ENCODE assay signal across 13 cellular contexts in the genomic region with DNA sequence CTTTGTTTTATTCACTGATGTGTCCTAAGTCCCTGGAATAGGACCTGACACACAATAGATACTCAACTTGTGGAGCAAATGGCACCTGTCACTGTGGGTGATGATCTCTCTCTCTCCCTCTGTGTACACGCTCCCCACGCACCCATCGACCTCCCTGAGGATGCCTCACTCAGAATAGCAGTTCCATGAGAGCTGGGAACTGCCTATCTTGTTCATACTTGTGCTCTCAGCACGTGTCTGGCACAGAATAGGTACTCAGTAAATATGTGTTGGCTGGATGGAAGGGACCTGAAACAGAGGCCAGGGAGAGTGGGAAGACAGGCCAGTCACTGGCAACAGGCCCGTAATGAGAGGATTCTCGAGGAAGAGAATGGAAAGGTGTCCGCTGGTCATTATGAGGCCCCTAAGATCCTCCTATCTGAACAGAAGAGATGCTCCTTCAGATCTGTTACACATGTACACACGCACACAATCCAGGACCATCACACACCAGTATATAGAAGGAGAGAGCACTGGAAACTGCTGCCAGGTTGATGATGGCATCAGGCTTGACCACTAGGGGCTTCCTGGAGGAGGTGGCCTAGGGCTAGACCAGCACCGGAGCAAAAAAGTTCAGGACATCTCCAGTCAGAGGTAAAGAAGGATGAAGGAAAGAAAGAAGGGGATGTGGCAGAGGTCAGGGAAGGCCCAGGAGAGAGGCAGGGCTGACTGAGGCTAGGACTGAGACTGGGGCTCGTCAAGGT. TPM values are rescaled to one million over a fixed set of nuclear protein-coding genes. Genes with fewer than 3 reads are reported as not detected.
DNase-seq lines count a peak whose midpoint lies in the region; ATAC-seq and TF ChIP-seq lines count a peak whose summit lies in the region.
"Had no signal": no experiment of that assay in that cellular context is flagged by ENCODE, and none has a peak within 500 bp of the region (broad histone marks: within the 10 kb centered on the region; RNA-seq: fewer than 3 reads in every experiment).

No MANE protein-coding gene starts in this region.

- H3K4me1 Mint-ChIP-seq in WTC11: peaks cover 6% of the 10 kb centered on the region
- peaks cover 23% of the 10 kb centered on the region for H3K4me1 Mint-ChIP-seq in stimulated activated memory B cell treated with anti-CD40 and anti-IgM and Interleukin-4, amounts not matched to agents 10 μg/mL and 1 μg/mL and 100 μg/mL, for 72 hours

- POLR2A ChIA-PET in WTC11 (lab: Charles Lee): no interaction called here

- H3K4me3 Mint-ChIP-seq in WTC11: no peak overlapping the region
- no peak overlapping the region for H3K4me3 Mint-ChIP-seq in stimulated activated memory B cell treated with anti-CD40 and anti-IgM and Interleukin-4, amounts not matched to agents 10 μg/mL and 1 μg/mL and 100 μg/mL, for 72 hours
- H3K4me3 Mint-ChIP-seq: stimulated activated naive B cell treated with anti-CD40 and anti-IgM and Interleukin-4, amounts not matched to agents 10 μg/mL and 1 μg/mL and 100 μg/mL, for 72 hours had no signal

- H3K27ac Mint-ChIP-seq in WTC11: no peak overlapping the region
- H3K27ac Mint-ChIP-seq in stimulated activated memory B cell treated with anti-CD40 and anti-IgM and Interleukin-4, amounts not matched to agents 10 μg/mL and 1 μg/mL and 100 μg/mL, for 72 hours: peak overlapping the region; percentile 57
- H3K27ac Mint-ChIP-seq: activated naive CD4-positive, alpha-beta T cell treated with anti-CD3 and anti-CD28 coated beads, Interleukin-2, amount 50 U/mL, for 72 hours; stimulated activated naive B cell treated with anti-CD40 and anti-IgM and Interleukin-4, amounts not matched to agents 10 μg/mL and 1 μg/mL and 100 μg/mL, for 72 hours had no signal

- no peaks in the 10 kb centered on the region for H3K36me3 Mint-ChIP-seq in WTC11
- H3K36me3 Mint-ChIP-seq in stimulated activated memory B cell treated with anti-CD40 and anti-IgM and Interleukin-4, amounts not matched to agents 10 μg/mL and 1 μg/mL and 100 μg/mL, for 72 hours: no peaks in the 10 kb centered on the region
- H3K36me3 Mint-ChIP-seq: activated naive CD4-positive, alpha-beta T cell treated with anti-CD3 and anti-CD28 coated beads, Interleukin-2, amount 50 U/mL, for 72 hours; naive thymus-derived CD4-positive, alpha-beta T cell; stimulated activated naive B cell treated with anti-CD40 and anti-IgM and Interleukin-4, amounts not matched to agents 10 μg/mL and 1 μg/mL and 100 μg/mL, for 72 hours had no signal

- ATAC-seq in WTC11 (peak; percentile 77), left ventricle myocardium superior (peak; percentile 65), HG03520 (IDR thresholded peaks at IDR 0.05; ENCODE audit: unreplicated experiment) (no peak), GM19324 (IDR thresholded peaks at IDR 0.05; ENCODE audit: low FRiP score, unreplicated experiment) (no peak)
- ATAC-seq in stimulated activated memory B cell treated with anti-CD40 and anti-IgM and Interleukin-4, amounts not matched to agents 10 μg/mL and 1 μg/mL and 100 μg/mL, for 72 hours: no peak
- ATAC-seq: activated naive CD4-positive, alpha-beta T cell treated with anti-CD3 and anti-CD28 coated beads, Interleukin-2, amount 50 U/mL, for 72 hours; naive thymus-derived CD4-positive, alpha-beta T cell had no signal

- TF ChIP-seq CTCF in WTC11 (IDR thresholded peaks at IDR 0.05): no peak

- CTCF ChIA-PET in WTC11 (lab: Charles Lee): interaction anchor here (1.2 to 2.0 kb wide), 2 partner anchors 28 to 150 kb away, joined by 3 to 7 read pairs; no protein-coding TSS in a partner anchor

- no peaks in the 10 kb centered on the region for H3K9me3 Mint-ChIP-seq in WTC11
- no peaks in the 10 kb centered on the region for H3K9me3 Mint-ChIP-seq in stimulated activated memory B cell treated with anti-CD40 and anti-IgM and Interleukin-4, amounts not matched to agents 10 μg/mL and 1 μg/mL and 100 μg/mL, for 72 hours
- H3K9me3 Mint-ChIP-seq: activated naive CD4-positive, alpha-beta T cell treated with anti-CD3 and anti-CD28 coated beads, Interleukin-2, amount 50 U/mL, for 72 hours; naive thymus-derived CD4-positive, alpha-beta T cell; stimulated activated naive B cell treated with anti-CD40 and anti-IgM and Interleukin-4, amounts not matched to agents 10 μg/mL and 1 μg/mL and 100 μg/mL, for 72 hours had no signal

- H3K27me3 Mint-ChIP-seq in WTC11 (ENCODE audit: low read depth): no peaks in the 10 kb centered on the region
- peaks cover 9% of the 10 kb centered on the region for H3K27me3 Mint-ChIP-seq in stimulated activated memory B cell treated with anti-CD40 and anti-IgM and Interleukin-4, amounts not matched to agents 10 μg/mL and 1 μg/mL and 100 μg/mL, for 72 hours

- intact Hi-C loops in left ventricle myocardium superior (cut with micrococcal nuclease): no loop called here

- peak; percentile 46 for DNase-seq in DMS53 (lab: John Stamatoyannopoulos, UW)
- no peak for DNase-seq in DMS53 treated with DMSO at 0.1 percent for 48 hours (lab: John Stamatoyannopoulos, UW; ENCODE audit: unreplicated experiment)
- no peak for DNase-seq in WTC11 (ENCODE audit: low spot score)
- no peak for DNase-seq in left ventricle myocardium superior
- no peak for DNase-seq in activated CD4-positive, CD25-positive, alpha-beta regulatory T cell (lab: John Stamatoyannopoulos, UW)
- DNase-seq: naive thymus-derived CD4-positive, alpha-beta T cell; NCI-H1092 treated with DMSO at 0.1 percent for 48 hours; NCI-H2227 treated with DMSO at 0.1 percent for 48 hours; stimulated activated naive B cell treated with anti-CD40 and anti-IgM and Interleukin-4, amounts not matched to agents 10 μg/mL and 1 μg/mL and 100 μg/mL, for 72 hours had no signal

TF ChIP-seq in WTC11, 78 proteins besides CTCF, POLR2A, EP300 and RAD21 (continues in another document):
- TF ChIP-seq SOX15 (CRISPR knock-in tag; IDR thresholded peaks at IDR 0.05) (no peak), ZNF671 (CRISPR knock-in tag; IDR thresholded peaks at IDR 0.05) (no peak), MXD4 (CRISPR knock-in tag; IDR thresholded peaks at IDR 0.05; ENCODE audit: borderline replicate concordance) (no peak), STAT6 (CRISPR knock-in tag; conservative IDR thresholded peaks at IDR 0.05; ENCODE audit: low read depth) (no peak), AR (CRISPR knock-in tag; IDR thresholded peaks at IDR 0.05) (no peak)
- TF ChIP-seq, protein P1, sequence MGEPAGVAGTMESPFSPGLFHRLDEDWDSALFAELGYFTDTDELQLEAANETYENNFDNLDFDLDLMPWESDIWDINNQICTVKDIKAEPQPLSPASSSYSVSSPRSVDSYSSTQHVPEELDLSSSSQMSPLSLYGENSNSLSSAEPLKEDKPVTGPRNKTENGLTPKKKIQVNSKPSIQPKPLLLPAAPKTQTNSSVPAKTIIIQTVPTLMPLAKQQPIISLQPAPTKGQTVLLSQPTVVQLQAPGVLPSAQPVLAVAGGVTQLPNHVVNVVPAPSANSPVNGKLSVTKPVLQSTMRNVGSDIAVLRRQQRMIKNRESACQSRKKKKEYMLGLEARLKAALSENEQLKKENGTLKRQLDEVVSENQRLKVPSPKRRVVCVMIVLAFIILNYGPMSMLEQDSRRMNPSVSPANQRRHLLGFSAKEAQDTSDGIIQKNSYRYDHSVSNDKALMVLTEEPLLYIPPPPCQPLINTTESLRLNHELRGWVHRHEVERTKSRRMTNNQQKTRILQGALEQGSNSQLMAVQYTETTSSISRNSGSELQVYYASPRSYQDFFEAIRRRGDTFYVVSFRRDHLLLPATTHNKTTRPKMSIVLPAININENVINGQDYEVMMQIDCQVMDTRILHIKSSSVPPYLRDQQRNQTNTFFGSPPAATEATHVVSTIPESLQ (CRISPR knock-in tag; IDR thresholded peaks at IDR 0.05): no peak

RNA-seq across cellular contexts. Expression of gene VEGFA, which starts 30.9 kb away (rescaled TPM):
- total RNA-seq in WTC11 (2021) (41.9 to 44.4 TPM (median 43.8 TPM) in 3 replicates), left ventricle myocardium superior (261 TPM)

Comparison
In these comparisons a context has a peak if more than half of its experiments do, and no peak if none do; other contexts are left out.
1. ATAC-seq: peak in WTC11 (single experiment) and left ventricle myocardium superior (single experiment); none in stimulated activated memory B cell treated with anti-CD40 and anti-IgM and Interleukin-4, amounts not matched to agents 10 μg/mL and 1 μg/mL and 100 μg/mL, for 72 hours (single experiment), HG03520 (single experiment) and GM19324 (single experiment).